In the genomic region with DNA sequence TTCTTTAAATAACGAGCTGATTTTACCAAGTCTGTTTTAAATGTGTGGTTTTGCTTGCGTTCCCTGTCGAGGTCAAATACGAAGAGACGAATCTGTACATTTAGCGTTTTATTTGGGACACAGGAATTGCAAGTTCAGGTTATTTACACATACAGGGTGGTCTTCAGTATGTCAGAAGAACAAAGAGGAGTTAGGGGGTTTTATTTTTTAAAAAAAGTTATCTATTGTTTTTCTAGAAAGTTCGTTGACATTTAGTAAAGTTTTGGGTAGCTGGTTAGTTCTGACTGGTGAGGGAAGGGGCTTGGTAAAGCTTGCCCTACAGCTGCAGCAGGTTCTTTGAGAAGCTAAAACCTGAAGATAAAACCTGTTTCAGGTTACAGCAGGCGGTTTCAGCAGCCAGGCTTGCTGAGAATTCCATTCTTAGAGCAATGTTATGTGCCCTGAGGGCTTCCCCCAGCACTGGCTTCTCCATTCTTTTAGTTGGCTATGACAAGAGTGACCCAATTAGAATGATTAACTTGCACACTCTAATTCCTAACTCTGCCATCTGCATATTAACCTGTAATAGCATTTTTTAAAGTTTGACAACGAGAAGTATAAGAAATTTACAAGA, we compare ENCODE assay signal across 9 cellular contexts. TPM values are rescaled to one million over a fixed set of nuclear protein-coding genes. Genes with fewer than 3 reads are reported as not detected.
DNase-seq lines count a peak whose midpoint lies in the region; ATAC-seq, FAIRE-seq and TF ChIP-seq lines count a peak whose summit lies in the region.
"Had no signal": no experiment of that assay in that cellular context is flagged by ENCODE, and none has a peak within 500 bp of the region (broad histone marks: within the 10 kb centered on the region; RNA-seq: fewer than 3 reads in every experiment).

No MANE protein-coding gene starts in this region.

- CTCF ChIA-PET in activated B cell treated with CpG ODN at 0.5 μM for 24 hours (lab: Charles Lee): no interaction called here

- H3K4me3 ChIP-seq in kidney (ENCODE audit: low read length in 2 of 2) (peak overlapping the region; percentile 32 to 50), thoracic aorta (peak overlapping the region; percentile 75)

- peak overlapping the region in 1 of 2 donors; percentile 8 for H3K9ac ChIP-seq in kidney (ENCODE audit: low read length in 2 of 2)

- intact Hi-C loops in activated B cell treated with CpG ODN at 0.5 μM for 24 hours (cut with micrococcal nuclease): loop anchor here (5.0 to 10.0 kb wide), 4 partner anchors 103 to 568 kb away; a partner anchor contains a TSS
- intact Hi-C loops in kidney (cut with DNase I): no loop called here

- no peak for DNase-seq in activated T-cell treated with anti-CD3 and anti-CD28 coated beads, Interleukin-2, amount 50 U/mL, for 24 hours
- DNase-seq in activated T-cell treated with anti-CD3 and anti-CD28 coated beads, Interleukin-2, amount 50 U/mL, for 1 hour: no peak
- DNase-seq in activated B cell treated with CpG ODN at 0.5 μM for 24 hours: no peak
- no peak for DNase-seq in kidney
- DNase-seq in thoracic aorta (ENCODE audit: low spot score): no peak
- no peak for DNase-seq in dedifferentiated amniotic fluid mesenchymal stem cell (ENCODE audit: extremely low spot score)
- DNase-seq in kidney tubule cell (ENCODE audit: low spot score): no peak
- DNase-seq: H9 had no signal

- H3K27ac ChIP-seq in kidney (ENCODE audit: low read depth in 2 of 2, low read length in 2 of 2): peak overlapping the region in 1 of 2 donors; percentile 93
- peak overlapping the region; percentile 89 to 96 for H3K27ac ChIP-seq in thoracic aorta

- POLR2A ChIA-PET in activated B cell treated with CpG ODN at 0.5 μM for 24 hours (lab: Charles Lee): interaction anchor here (0.7 to 1.5 kb wide), 7 partner anchors 15 to 565 kb away, joined by 3 to 7 read pairs (median 4); a partner anchor contains a TSS

- peaks cover 10 to 20% of the 10 kb centered on the region in 2 donors for H3K4me1 ChIP-seq in kidney (ENCODE audit: control insufficient read depth in 1 of 2, insufficient read depth in 1 of 2, low read depth in 1 of 2, low read length in 2 of 2)
- peaks cover 25 to 38% of the 10 kb centered on the region in 2 donors for H3K4me1 ChIP-seq in thoracic aorta (ENCODE audit: control insufficient read depth in 1 of 2, low read depth in 2 of 2)

- peaks cover 31% of the 10 kb centered on the region for H3K36me3 Mint-ChIP-seq in activated T-cell treated with anti-CD3 and anti-CD28 coated beads, Interleukin-2, amount 50 U/mL, for 24 hours (ENCODE audit: low read depth)
- H3K36me3 Mint-ChIP-seq in activated B cell treated with CpG ODN at 0.5 μM for 24 hours (ENCODE audit: low read depth): peaks cover 10% of the 10 kb centered on the region

- no peaks in the 10 kb centered on the region for H3K36me3 ChIP-seq in kidney (ENCODE audit: control insufficient read depth in 1 of 2, insufficient read depth in 2 of 2, low read length in 2 of 2)
- no peaks in the 10 kb centered on the region for H3K36me3 ChIP-seq in thoracic aorta

- H3K9me3 ChIP-seq in kidney (ENCODE audit: control insufficient read depth in 1 of 2, low read length in 2 of 2) (no peaks in the 10 kb centered on the region), thoracic aorta (no peaks in the 10 kb centered on the region)

- no peak for FAIRE-seq in kidney (lab: Jason Lieb, UNC)

- peak overlapping the region; percentile 51 for H3K4me3 Mint-ChIP-seq in activated T-cell treated with anti-CD3 and anti-CD28 coated beads, Interleukin-2, amount 50 U/mL, for 24 hours
- peak overlapping the region; percentile 64 for H3K4me3 Mint-ChIP-seq in activated B cell treated with CpG ODN at 0.5 μM for 24 hours

- TF ChIP-seq CTCF in activated B cell treated with CpG ODN at 0.5 μM for 24 hours (IDR thresholded peaks at IDR 0.05) (no peak), kidney (IDR thresholded peaks at IDR 0.05; ENCODE audit: borderline replicate concordance, extremely low read depth, insufficient read depth) (no peak), thoracic aorta (IDR thresholded peaks at IDR 0.05) (no peak)

- H3K27ac Mint-ChIP-seq in activated T-cell treated with anti-CD3 and anti-CD28 coated beads, Interleukin-2, amount 50 U/mL, for 24 hours: peak overlapping the region; percentile 58
- peak overlapping the region; percentile 27 for H3K27ac Mint-ChIP-seq in activated B cell treated with CpG ODN at 0.5 μM for 24 hours
- H3K27ac Mint-ChIP-seq: H9 had no signal

- H3K27me3 Mint-ChIP-seq in activated T-cell treated with anti-CD3 and anti-CD28 coated beads, Interleukin-2, amount 50 U/mL, for 24 hours: no peaks in the 10 kb centered on the region
- no peaks in the 10 kb centered on the region for H3K27me3 Mint-ChIP-seq in activated B cell treated with CpG ODN at 0.5 μM for 24 hours

- peaks cover 3% of the 10 kb centered on the region for H3K9me3 Mint-ChIP-seq in activated T-cell treated with anti-CD3 and anti-CD28 coated beads, Interleukin-2, amount 50 U/mL, for 24 hours
- H3K9me3 Mint-ChIP-seq in activated B cell treated with CpG ODN at 0.5 μM for 24 hours: no peaks in the 10 kb centered on the region

- H3K27me3 ChIP-seq in thoracic aorta (replicated peaks; ENCODE audit: insufficient read depth): no peaks in the 10 kb centered on the region

- ATAC-seq in activated B cell treated with CpG ODN at 0.5 μM for 24 hours (ENCODE audit: low read depth) (no peak), thoracic aorta (ENCODE audit: insufficient number of reproducible peaks, low FRiP score, low read depth) (no peak), HG02588 (IDR thresholded peaks at IDR 0.05; ENCODE audit: unreplicated experiment) (no peak)

- H3K4me1 Mint-ChIP-seq in activated T-cell treated with anti-CD3 and anti-CD28 coated beads, Interleukin-2, amount 50 U/mL, for 24 hours (ENCODE audit: low read depth): peaks cover 28% of the 10 kb centered on the region
- peaks cover 25% of the 10 kb centered on the region for H3K4me1 Mint-ChIP-seq in activated B cell treated with CpG ODN at 0.5 μM for 24 hours

RNA-seq across cellular contexts. Expression of a gene that starts 0.8 kb away (rescaled TPM):
- total RNA-seq in activated B cell treated with CpG ODN at 0.5 μM for 24 hours (37.9 and 40.0 TPM in 2 replicates), kidney (50.0 TPM), thoracic aorta (10 to 100 TPM; 50.0 to 55.1 TPM)
- 13.7 TPM for polyA plus RNA-seq in kidney (ENCODE audit: insufficient read depth, low read depth, low replicate concordance)
